ENCODE assay signal across 13 cellular contexts in genomic region chr3:139187154-139187553, GRCh38.
DNase-seq lines count a peak whose midpoint lies in the region; TF ChIP-seq lines count a peak whose summit lies in the region.
"Had no signal": no experiment of that assay in that cellular context is flagged by ENCODE, and none has a peak within 500 bp of the region (broad histone marks: within the 10 kb centered on the region; RNA-seq: fewer than 3 reads in every experiment).

No MANE protein-coding gene starts in this region.

- intact Hi-C loops in colonic mucosa (cut with DNase I) (no loop called here), vagina (cut with DNase I) (no loop called here)

- DNase-seq in NCI-H1105 (lab: John Stamatoyannopoulos, UW): peak; percentile 1
- no peak for DNase-seq in NCI-H1105 treated with DMSO at 0.1 percent for 48 hours (lab: John Stamatoyannopoulos, UW)
- peak; percentile 48 for DNase-seq in colonic mucosa
- peak; percentile 12 to 70 for DNase-seq in lung microvascular endothelial cell (ENCODE audit: low read depth in 2 of 2)
- peak in 1 of 2 donors; percentile 34 for DNase-seq in vagina (ENCODE audit: extremely low spot score in 2 of 2)
- DNase-seq in NCI-H128 (lab: John Stamatoyannopoulos, UW; ENCODE audit: unreplicated experiment): no peak
- no peak for DNase-seq in 8988T
- DNase-seq in NOMO-1 treated with dmso at 0.1 percent for 144 hours (lab: John Stamatoyannopoulos, UW; ENCODE audit: unreplicated experiment): no peak
- DNase-seq: DMS153, GF-D8, NCI-H2081, NCI-H510A treated with DMSO at 0.1 percent for 48 hours had no signal

- no peak for TF ChIP-seq CTCF in colonic mucosa (IDR thresholded peaks at IDR 0.05)
- TF ChIP-seq CTCF in vagina (IDR thresholded peaks at IDR 0.05): no peak

- H3K9me3 ChIP-seq in colonic mucosa (no peaks in the 10 kb centered on the region), vagina (no peaks in the 10 kb centered on the region)
- H3K9me3 ChIP-seq: SJSA1 had no signal

- TF ChIP-seq POLR2A in vagina (IDR thresholded peaks at IDR 0.05): no peak

- H3K4me1 ChIP-seq in colonic mucosa (no peaks in the 10 kb centered on the region), vagina (peaks cover 13% of the 10 kb centered on the region)
- H3K4me1 ChIP-seq: SJSA1 had no signal

- H3K27me3 ChIP-seq in colonic mucosa (no peaks in the 10 kb centered on the region), vagina (no peaks in the 10 kb centered on the region)
- H3K27me3 ChIP-seq: SJSA1 had no signal

- H3K27ac ChIP-seq in colonic mucosa (no peak overlapping the region), vagina (peak overlapping the region; percentile 2)
- H3K27ac ChIP-seq: SJSA1 had no signal

- H3K4me3 ChIP-seq in colonic mucosa (no peak overlapping the region), vagina (no peak overlapping the region)
- H3K4me3 ChIP-seq: SJSA1 had no signal

- H3K36me3 ChIP-seq in colonic mucosa (no peaks in the 10 kb centered on the region), vagina (no peaks in the 10 kb centered on the region)
- H3K36me3 ChIP-seq: SJSA1 had no signal

- no peak overlapping the region for H3K9ac ChIP-seq in colonic mucosa (ENCODE audit: low read depth in 2 of 2, low read length in 2 of 2)

Comparison
In these comparisons a context has a peak if more than half of its experiments do, and no peak if none do; other contexts are left out.
1. DNase-seq: peak in NCI-H1105 (single experiment), colonic mucosa (single experiment) and lung microvascular endothelial cell (2 of 2); none in NCI-H1105 treated with DMSO at 0.1 percent for 48 hours (single experiment), NCI-H128 (single experiment), 8988T (single experiment) and NOMO-1 treated with dmso at 0.1 percent for 144 hours (single experiment).